In genomic region chr9:136898483-136899100, GRCh38 we compare ENCODE assay signal across 18 cellular contexts. TPM values are rescaled to one million over a fixed set of nuclear protein-coding genes. Genes with fewer than 3 reads are reported as not detected.
"Had no signal": no experiment of that assay in that cellular context is flagged by ENCODE, and none has a peak within 500 bp of the region (broad histone marks: within the 10 kb centered on the region; RNA-seq: fewer than 3 reads in every experiment).

No MANE protein-coding gene starts in this region.

- H3K9me3 ChIP-seq: body of pancreas, left ventricle myocardium inferior, ovary, thyroid gland, uterus had no signal

- FAIRE-seq: kidney had no signal

- H3K4me1 ChIP-seq: uterus had no signal

- H3K27ac ChIP-seq: left ventricle myocardium inferior, ovary, uterus had no signal

- H3K27ac Mint-ChIP-seq: dendritic cell treated with granulocyte-macrophage colony-stimulating factor and Interleukin-4, amounts not matched to agents 40 ng/mL and 50 ng/mL, for 4 days had no signal

- H3K36me3 ChIP-seq: ovary, uterus had no signal

- H3K4me1 Mint-ChIP-seq: neural crest cell had no signal

- ATAC-seq: activated CD8-positive, alpha-beta T cell treated with anti-CD3 and anti-CD28 coated beads for 36 hours; body of pancreas had no signal

- H3K4me3 Mint-ChIP-seq: activated CD8-positive, alpha-beta T cell treated with anti-CD3 and anti-CD28 coated beads for 36 hours; dendritic cell treated with granulocyte-macrophage colony-stimulating factor and Interleukin-4, amounts not matched to agents 40 ng/mL and 50 ng/mL, for 4 days; neural crest cell; T-helper 2 cell treated with Interferon-gamma antibody and Interleukin-4, amounts not matched to agents 5 μg/mL and 100 μg/mL, for 36 hours had no signal

- H3K27me3 Mint-ChIP-seq: activated CD8-positive, alpha-beta T cell treated with anti-CD3 and anti-CD28 coated beads for 36 hours; dendritic cell treated with granulocyte-macrophage colony-stimulating factor and Interleukin-4, amounts not matched to agents 40 ng/mL and 50 ng/mL, for 4 days had no signal

- H3K27me3 ChIP-seq: body of pancreas, ovary, thyroid gland, uterus had no signal

- H3K4me3 ChIP-seq: body of pancreas, left ventricle myocardium inferior, ovary, thyroid gland, uterus had no signal

- H3K9me3 Mint-ChIP-seq: activated CD8-positive, alpha-beta T cell treated with anti-CD3 and anti-CD28 coated beads for 36 hours; dendritic cell treated with granulocyte-macrophage colony-stimulating factor and Interleukin-4, amounts not matched to agents 40 ng/mL and 50 ng/mL, for 4 days; neural crest cell; T-helper 2 cell treated with Interferon-gamma antibody and Interleukin-4, amounts not matched to agents 5 μg/mL and 100 μg/mL, for 36 hours had no signal

- DNase-seq: activated CD8-positive, alpha-beta T cell treated with anti-CD3 and anti-CD28 coated beads for 36 hours; activated naive CD4-positive, alpha-beta T cell treated with anti-CD3 and anti-CD28 coated beads, Interleukin-2, amount 50 U/mL, for 16 hours; amniotic stem cell; central memory CD4-positive, alpha-beta T cell; erythroblast; kidney; left ventricle myocardium inferior; mesendoderm; ovary; retina; stimulated activated CD4-positive, alpha-beta T cell treated with anti-CD3 and anti-CD28 coated beads, Interleukin-15, amount 100 ng/mL, for 24 hours; stimulated activated CD4-positive, alpha-beta T cell treated with anti-CD3 and anti-CD28 coated beads, Interleukin-4, amount 100 ng/mL, for 24 hours; uterus had no signal

RNA-seq across cellular contexts. Expression of gene C8G, which starts 46.5 kb away (rescaled TPM):
- total RNA-seq: body of pancreas, uterus had no signal
